ENCODE assay signal across 9 cellular contexts in genomic region chr9:77648458-77649108, GRCh38. TPM values are rescaled to one million over a fixed set of nuclear protein-coding genes. Genes with fewer than 3 reads are reported as not detected.
DNase-seq lines count a peak whose midpoint lies in the region; ATAC-seq and TF ChIP-seq lines count a peak whose summit lies in the region.
"Had no signal": no experiment of that assay in that cellular context is flagged by ENCODE, and none has a peak within 500 bp of the region (broad histone marks: within the 10 kb centered on the region; RNA-seq: fewer than 3 reads in every experiment).

No MANE protein-coding gene starts in this region.

- TF ChIP-seq CTCF in VCaP (conservative IDR thresholded peaks at IDR 0.05) (peak; percentile 47), neutrophil (IDR thresholded peaks at IDR 0.05) (no peak)

- H3K79me2 ChIP-seq in Karpas-422 (ENCODE audit: low read length) = no peaks in the 10 kb centered on the region

- H3K9ac ChIP-seq in Karpas-422 (ENCODE audit: low read length) = no peak overlapping the region
- H3K9ac ChIP-seq: BLaER1 treated with 17β-estradiol and CSF1 and Interleukin-3, amounts not matched to agents 10 nM and 100 nM had no signal

- no peaks in the 10 kb centered on the region for H3K9me2 ChIP-seq in Karpas-422 (replicated peaks; ENCODE audit: insufficient read depth, low read length)

- H3K36me3 ChIP-seq in neutrophil (no peaks in the 10 kb centered on the region), Karpas-422 (ENCODE audit: insufficient read depth, low read length) (no peaks in the 10 kb centered on the region)
- H3K36me3 ChIP-seq: BLaER1 treated with 17β-estradiol and CSF1 and Interleukin-3, amounts not matched to agents 10 nM and 100 nM had no signal

- ATAC-seq in HG02981 (IDR thresholded peaks at IDR 0.05; ENCODE audit: unreplicated experiment) = no peak

- peaks cover 78% of the 10 kb centered on the region for H3K27me3 ChIP-seq in neutrophil
- no peaks in the 10 kb centered on the region for H3K27me3 ChIP-seq in Karpas-422 (ENCODE audit: low read length)
- H3K27me3 ChIP-seq: BLaER1 treated with 17β-estradiol and CSF1 and Interleukin-3, amounts not matched to agents 10 nM and 100 nM had no signal

- H3K27ac ChIP-seq in VCaP (peak overlapping the region; percentile 89), neutrophil (no peak overlapping the region), Karpas-422 (ENCODE audit: low read length) (no peak overlapping the region)
- H3K27ac ChIP-seq: BLaER1 treated with 17β-estradiol and CSF1 and Interleukin-3, amounts not matched to agents 10 nM and 100 nM had no signal

- DNase-seq in NCI-H82 (lab: John Stamatoyannopoulos, UW) = peak; percentile 28
- DNase-seq in NCI-H82 treated with DMSO at 0.1 percent for 48 hours (lab: John Stamatoyannopoulos, UW; ENCODE audit: unreplicated experiment) = no peak
- DNase-seq in globus pallidus (ENCODE audit: low spot score) = peak; percentile 32
- no peak for DNase-seq in Karpas-422
- DNase-seq in NCI-H1694 (lab: John Stamatoyannopoulos, UW) = no peak

- H3K4me1 ChIP-seq in neutrophil (ENCODE audit: control insufficient read depth in 1 of 2, insufficient read depth in 1 of 2, low read depth in 1 of 2, low read length in 1 of 2) (peaks cover 19 to 20% of the 10 kb centered on the region in 2 experiments), Karpas-422 (ENCODE audit: low read length) (no peaks in the 10 kb centered on the region)
- H3K4me1 ChIP-seq: BLaER1 treated with 17β-estradiol and CSF1 and Interleukin-3, amounts not matched to agents 10 nM and 100 nM had no signal

- no peaks in the 10 kb centered on the region for H3K9me3 ChIP-seq in neutrophil
- H3K9me3 ChIP-seq in Karpas-422 (ENCODE audit: low read length) = no peaks in the 10 kb centered on the region

- H2AFZ ChIP-seq in Karpas-422 (ENCODE audit: low read length) = no peak overlapping the region

- H3K4me2 ChIP-seq in Karpas-422 (ENCODE audit: low read depth, low read length, poor library complexity, severe bottlenecking) = no peak overlapping the region
- H3K4me2 ChIP-seq: BLaER1 treated with 17β-estradiol and CSF1 and Interleukin-3, amounts not matched to agents 10 nM and 100 nM had no signal

- H3K4me3 ChIP-seq in neutrophil (ENCODE audit: low read depth in 1 of 2, low read length in 1 of 2) (peak overlapping the region; percentile 55 to 57), Karpas-422 (ENCODE audit: low read length) (no peak overlapping the region)
- H3K4me3 ChIP-seq: BLaER1 treated with 17β-estradiol and CSF1 and Interleukin-3, amounts not matched to agents 10 nM and 100 nM had no signal

- no peaks in the 10 kb centered on the region for H4K20me1 ChIP-seq in Karpas-422 (ENCODE audit: insufficient read depth, low read depth, low read length)
- H4K20me1 ChIP-seq: BLaER1 treated with 17β-estradiol and CSF1 and Interleukin-3, amounts not matched to agents 10 nM and 100 nM had no signal

RNA-seq across cellular contexts. Expression of gene GNA14, which starts 0.5 kb away (rescaled TPM):
- not detected in 2 replicates for total RNA-seq in Karpas-422 (2014; rRNA removed; shearing (Covaris generic); ENCODE audit: low replicate concordance)

Comparison
In these comparisons a context has a peak if more than half of its experiments do, and no peak if none do; other contexts are left out.
1. DNase-seq: peak in NCI-H82 (single experiment) and globus pallidus (single experiment); none in NCI-H82 treated with DMSO at 0.1 percent for 48 hours (single experiment), Karpas-422 (single experiment) and NCI-H1694 (single experiment).